In the genomic region with DNA sequence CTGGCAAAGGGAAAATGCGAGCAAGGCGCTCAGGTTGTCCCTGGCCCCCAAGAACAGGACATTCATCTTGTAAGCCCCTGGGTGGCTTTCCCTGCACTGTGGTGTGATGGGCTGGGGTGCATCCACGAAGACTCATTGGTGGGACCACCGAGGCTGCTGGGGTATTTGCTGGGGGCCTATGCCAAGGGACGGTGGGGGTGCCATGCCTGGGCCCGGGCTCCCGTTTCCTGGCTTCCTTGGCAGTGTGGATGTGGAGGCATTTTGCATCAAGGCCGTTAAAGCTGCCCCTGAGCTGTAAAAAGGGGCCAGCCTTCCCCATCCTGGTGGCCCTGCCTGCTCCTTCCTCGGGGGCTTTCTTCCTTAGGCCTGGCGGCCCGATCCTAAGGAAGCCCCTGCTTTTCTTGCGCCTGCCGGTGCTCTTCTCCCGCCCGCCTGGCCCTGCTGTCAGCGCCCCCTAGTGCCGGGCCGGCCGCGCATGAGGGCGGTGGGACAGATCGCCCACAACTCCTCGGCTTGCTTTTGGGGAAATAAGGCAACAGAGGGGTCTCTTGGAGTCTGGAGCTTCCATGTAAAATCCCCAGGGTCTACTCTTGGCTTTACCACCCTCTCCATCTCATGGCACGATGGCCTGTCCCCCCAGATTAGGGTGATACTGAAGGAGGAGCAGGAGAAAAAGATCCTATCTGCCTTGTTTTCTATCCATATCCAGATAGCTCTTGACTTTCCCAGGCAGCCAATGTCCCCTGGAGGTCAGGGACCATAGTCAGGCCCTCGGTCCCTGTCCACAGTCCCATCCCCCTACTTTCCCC, we compare ENCODE assay signal across 8 cellular contexts. TPM values are rescaled to one million over a fixed set of nuclear protein-coding genes. Genes with fewer than 3 reads are reported as not detected.
DNase-seq lines count a peak whose midpoint lies in the region; ATAC-seq and TF ChIP-seq lines count a peak whose summit lies in the region.

No MANE protein-coding gene starts in this region.

- peak overlapping the region; percentile 41 for H3K4me3 ChIP-seq in coronary artery
- H3K4me3 ChIP-seq in upper lobe of left lung = peak overlapping the region in 1 of 4 donors; percentile 27

- TF ChIP-seq CTCF in 22Rv1 (IDR thresholded peaks at IDR 0.05) (peak; percentile 98), GM13977 (IDR thresholded peaks at IDR 0.05; ENCODE audit: extremely low read depth, insufficient read depth, missing control alignments) (peak; percentile 94), coronary artery (IDR thresholded peaks at IDR 0.05) (peak; percentile 81), upper lobe of left lung (IDR thresholded peaks at IDR 0.05) (peak; percentile 77 to 90 (median 84))

- no peak for TF ChIP-seq POLR2A in upper lobe of left lung (IDR thresholded peaks at IDR 0.05)

- in situ Hi-C loops in GM13977 (cut with MboI; ENCODE audit: low pct_unique_long_range_greater_than_20kb, low sequenced_read_pairs, unreplicated experiment) = loop anchor here (10.0 kb wide), 3 partner anchors 65 to 665 kb away; a partner anchor contains a TSS

- peaks cover 0 to 4% (median 0%) of the 10 kb centered on the region in 4 donors for H3K36me3 ChIP-seq in upper lobe of left lung

- WGBS in upper lobe of left lung, 2 donors = 13 to 19% methylated on average over 18 to 23 of the region's 25 CpGs

- H3K27ac ChIP-seq in 22Rv1 (no peak overlapping the region), coronary artery (peak overlapping the region; percentile 31 to 72), upper lobe of left lung (peak overlapping the region; percentile 3 to 93 (median 62))

- H3K9me3 ChIP-seq in upper lobe of left lung = no peaks in the 10 kb centered on the region

- ATAC-seq in upper lobe of left lung (ENCODE audit: low FRiP score in 2 of 2) (peak in 1 of 2 donors; percentile 64), GM21526 (IDR thresholded peaks at IDR 0.05; ENCODE audit: low FRiP score, unreplicated experiment) (no peak)

- H3K27me3 ChIP-seq in upper lobe of left lung = no peaks in the 10 kb centered on the region

- TF ChIP-seq EP300 in upper lobe of left lung (IDR thresholded peaks at IDR 0.05) = no peak

- peak; percentile 81 for DNase-seq in GM13977 (ENCODE audit: low spot score)
- DNase-seq in T follicular helper cell (ENCODE audit: low read depth) = peak; percentile 17
- no peak for DNase-seq in coronary artery (ENCODE audit: low spot score)
- peak; percentile 27 for DNase-seq in midbrain (lab: John Stamatoyannopoulos, UW)
- DNase-seq in upper lobe of left lung = peak in 1 of 2 donors; percentile 93
- no peak for DNase-seq in A172 (ENCODE audit: low spot score)

- H3K4me1 ChIP-seq in upper lobe of left lung = peaks cover 10 to 15% (median 12%) of the 10 kb centered on the region in 4 donors

RNA-seq across cellular contexts. Expression of a gene that starts 9.8 kb away (rescaled TPM):
- 100 to 1,000 TPM in 2 of 6 donors, 10 to 100 TPM in 4; 22.4 to 130 (median 92.7) TPM for total RNA-seq in upper lobe of left lung
- total RNA-seq in A172 (2014; rRNA removed; shearing (Covaris generic)) = 1.7 and 2.6 TPM in 2 replicates

Comparison
In these comparisons a context has a peak if more than half of its experiments do, and no peak if none do; other contexts are left out.
1. DNase-seq: peak in GM13977 (single experiment), T follicular helper cell (single experiment) and midbrain (single experiment); none in coronary artery (single experiment) and A172 (single experiment).
2. Peak in every context shown above with its lines, with median percentiles within 50 percentile points of each other: CTCF ChIP-seq.